20 cellular contexts compared by ENCODE assay signal in genomic region chr9:94078086-94078485, GRCh38. TPM values are rescaled to one million over a fixed set of nuclear protein-coding genes. Genes with fewer than 3 reads are reported as not detected.
DNase-seq lines count a peak whose midpoint lies in the region; ATAC-seq, FAIRE-seq and TF ChIP-seq lines count a peak whose summit lies in the region.
"Had no signal": no experiment of that assay in that cellular context is flagged by ENCODE, and none has a peak within 500 bp of the region (broad histone marks: within the 10 kb centered on the region; RNA-seq: fewer than 3 reads in every experiment).

No MANE protein-coding gene starts in this region.

- no peaks in the 10 kb centered on the region for H3K9me3 ChIP-seq in neural cell (ENCODE audit: low read length)
- H3K9me3 ChIP-seq: BE2C, Caco-2 had no signal

- CTCF ChIA-PET in HEK293T (lab: Yijun Ruan, JAX), result no interaction called here

- no peak for TF ChIP-seq POLR2A in H54 (IDR thresholded peaks at IDR 0.05; ENCODE audit: low read depth, low read length)

- H3K4me3 ChIP-seq in neural cell (ENCODE audit: low read length), result peak overlapping the region; percentile 43
- H3K4me3 ChIP-seq: BLaER1 had no signal

- H3F3A ChIP-seq in neural cell (ENCODE audit: insufficient read depth, low read length, poor library complexity, severe bottlenecking), result no peaks in the 10 kb centered on the region

- H3K9ac ChIP-seq in neural cell (ENCODE audit: low read length), result peak overlapping the region; percentile 6
- H3K9ac ChIP-seq: BLaER1 had no signal

- H3K36me3 ChIP-seq in neural cell (ENCODE audit: insufficient read depth, low read length), result no peaks in the 10 kb centered on the region
- H3K36me3 ChIP-seq: BE2C had no signal

- POLR2A ChIA-PET in HEK293T (lab: Yijun Ruan, JAX), result no interaction called here

- no peaks in the 10 kb centered on the region for H3K27me3 ChIP-seq in neural cell (ENCODE audit: insufficient read depth, low read depth, low read length)
- H3K27me3 ChIP-seq: BE2C, BLaER1 had no signal

- H3K9me2 ChIP-seq in neural cell (ENCODE audit: insufficient read depth, low read length), result no peaks in the 10 kb centered on the region

- TF ChIP-seq RAD21 in neural cell (conservative IDR thresholded peaks at IDR 0.05), result no peak

- peak overlapping the region; percentile 37 for H3K4me2 ChIP-seq in neural cell (ENCODE audit: low read length)
- H3K4me2 ChIP-seq: BLaER1 had no signal

- peak; percentile 80 for TF ChIP-seq EP300 in neural cell (conservative IDR thresholded peaks at IDR 0.05; ENCODE audit: poor library complexity, severe bottlenecking)

- no peak for TF ChIP-seq CTCF in neural cell (IDR thresholded peaks at IDR 0.05; ENCODE audit: poor library complexity, severe bottlenecking)

- DNase-seq in H54 (ENCODE audit: insufficient read length, low spot score), result no peak
- DNase-seq in HEK293T (ENCODE audit: extremely low spot score), result no peak
- no peak for DNase-seq in stimulated activated naive CD8-positive, alpha-beta T cell treated with anti-CD3 and anti-CD28 coated beads, Interleukin-15, Interleukin-2, amounts not matched to agents 100 U/mL and 50 U/mL, for 24 hours
- DNase-seq: 8988T; ACHN; BE2C; C1 segment of cervical spinal cord; Caco-2; Calu3; CD4-positive, alpha-beta T cell; CD8-positive, alpha-beta T cell; DMS79 treated with DMSO at 0.1 percent for 48 hours; GF-D8 had no signal

- no peaks in the 10 kb centered on the region for H3K79me2 ChIP-seq in neural cell (replicated peaks; ENCODE audit: insufficient read depth, low read length)

- H2AFZ ChIP-seq in neural cell (ENCODE audit: low read depth, low read length), result no peak overlapping the region

- no peak for ATAC-seq in stimulated activated naive CD8-positive, alpha-beta T cell treated with anti-CD3 and anti-CD28 coated beads, Interleukin-15, Interleukin-2, amounts not matched to agents 100 U/mL and 50 U/mL, for 24 hours
- ATAC-seq in GM18873 (IDR thresholded peaks at IDR 0.05; ENCODE audit: low FRiP score, unreplicated experiment), result no peak
- ATAC-seq: CD8-positive, alpha-beta T cell had no signal

- peak overlapping the region; percentile 70 for H3K27ac ChIP-seq in neural cell (ENCODE audit: low read length)
- H3K27ac ChIP-seq: BLaER1 had no signal

- FAIRE-seq in H54 (lab: Jason Lieb, UNC), result peak; percentile 50
- FAIRE-seq: A204.1, D721Med, G401.6, GM12891 had no signal

- H4K20me1 ChIP-seq in neural cell (ENCODE audit: insufficient read depth), result no peaks in the 10 kb centered on the region
- H4K20me1 ChIP-seq: BLaER1 had no signal

TF ChIP-seq in HEK293T, 16 proteins besides CTCF, POLR2A, EP300 and RAD21:
- no peak for TF ChIP-seq L3MBTL2 (conservative IDR thresholded peaks at IDR 0.05)
- peak; percentile 65 for TF ChIP-seq PKNOX1 (IDR thresholded peaks at IDR 0.05)

TF ChIP-seq in neural cell, 6 proteins besides CTCF, POLR2A, EP300 and RAD21:
- TF ChIP-seq TAF1 (IDR thresholded peaks at IDR 0.05; ENCODE audit: low read depth) (no peak), REST (IDR thresholded peaks at IDR 0.05; ENCODE audit: borderline replicate concordance) (no peak), MXI1 (conservative IDR thresholded peaks at IDR 0.05; ENCODE audit: poor library complexity, severe bottlenecking) (no peak), SMC3 (conservative IDR thresholded peaks at IDR 0.05; ENCODE audit: poor library complexity) (no peak), EZH2 (IDR thresholded peaks at IDR 0.05; ENCODE audit: borderline replicate concordance, insufficient read depth, low read length, poor library complexity, severe bottlenecking) (no peak), POLR2AphosphoS5 (IDR thresholded peaks at IDR 0.05) (no peak)

RNA-seq across cellular contexts. Expression of gene PTPDC1, which starts 6.2 kb away (rescaled TPM):
- 23.7 and 27.8 TPM in 2 replicates for polyA plus RNA-seq in neural cell
- 49.9 and 58.2 TPM in 2 replicates for polyA minus RNA-seq in neural cell
